1 cellular context compared by ENCODE assay signal in genomic region chr2:232646726-232647125, GRCh38.
TF ChIP-seq lines count a peak whose summit lies in the region.

No MANE protein-coding gene starts in this region.

TF ChIP-seq in HepG2, 621 proteins besides CTCF, POLR2A, EP300 and RAD21:
- TF ChIP-seq CENPX (CRISPR knock-in tag; IDR thresholded peaks at IDR 0.05), result no peak
- TF ChIP-seq, protein P1, sequence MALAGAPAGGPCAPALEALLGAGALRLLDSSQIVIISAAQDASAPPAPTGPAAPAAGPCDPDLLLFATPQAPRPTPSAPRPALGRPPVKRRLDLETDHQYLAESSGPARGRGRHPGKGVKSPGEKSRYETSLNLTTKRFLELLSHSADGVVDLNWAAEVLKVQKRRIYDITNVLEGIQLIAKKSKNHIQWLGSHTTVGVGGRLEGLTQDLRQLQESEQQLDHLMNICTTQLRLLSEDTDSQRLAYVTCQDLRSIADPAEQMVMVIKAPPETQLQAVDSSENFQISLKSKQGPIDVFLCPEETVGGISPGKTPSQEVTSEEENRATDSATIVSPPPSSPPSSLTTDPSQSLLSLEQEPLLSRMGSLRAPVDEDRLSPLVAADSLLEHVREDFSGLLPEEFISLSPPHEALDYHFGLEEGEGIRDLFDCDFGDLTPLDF (CRISPR knock-in tag; IDR thresholded peaks at IDR 0.05), result no peak
- no peak for TF ChIP-seq ZNF614 (CRISPR knock-in tag; IDR thresholded peaks at IDR 0.05; ENCODE audit: borderline replicate concordance)
- no peak for TF ChIP-seq ZFX (CRISPR knock-in tag; IDR thresholded peaks at IDR 0.05; ENCODE audit: low read depth)
- TF ChIP-seq ZFAT (CRISPR knock-in tag; conservative IDR thresholded peaks at IDR 0.05), result no peak
